ENCODE assay signal across 1 cellular context in the genomic region with DNA sequence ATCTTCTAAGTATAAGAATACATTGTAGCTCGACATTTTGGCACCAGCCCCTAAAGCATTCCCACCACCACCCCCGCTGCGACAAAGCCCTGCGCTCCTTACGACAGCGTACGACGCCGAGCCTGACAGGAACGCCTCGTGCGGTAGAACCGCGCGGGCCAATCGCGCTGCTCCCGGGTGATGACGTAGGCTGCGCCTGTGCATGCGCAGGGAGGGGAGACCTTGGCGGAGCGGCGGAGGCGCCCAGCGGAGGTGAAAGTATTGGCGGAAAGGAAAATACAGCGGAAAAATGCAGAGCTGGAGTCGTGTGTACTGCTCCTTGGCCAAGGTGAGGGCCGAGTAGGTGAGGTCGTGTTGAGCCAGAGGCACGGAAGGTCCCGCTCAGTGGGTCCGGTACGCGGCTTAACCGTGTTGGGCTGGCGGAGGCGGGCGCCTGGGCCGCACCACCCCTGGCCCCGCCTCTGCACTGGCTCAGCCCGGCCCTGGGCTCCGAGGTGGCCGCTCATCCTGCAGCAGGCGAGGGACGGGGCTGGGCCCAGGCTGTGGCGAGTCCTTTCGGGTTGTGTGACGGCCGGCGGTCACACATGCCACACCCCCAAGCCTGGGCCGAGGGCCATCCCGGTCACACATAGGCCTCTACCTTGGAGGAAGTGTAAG.
TF ChIP-seq lines count a peak whose summit lies in the region.

Gene DLD, plus strand, starts transcription at position 222 of the 657 bp plus-strand sequence. Its CDS starts 68 bp downstream, at position 290.

TF ChIP-seq in HepG2, 621 proteins besides CTCF, POLR2A, EP300 and RAD21 (continued from another document and continues in another):
- TF ChIP-seq, protein P1, sequence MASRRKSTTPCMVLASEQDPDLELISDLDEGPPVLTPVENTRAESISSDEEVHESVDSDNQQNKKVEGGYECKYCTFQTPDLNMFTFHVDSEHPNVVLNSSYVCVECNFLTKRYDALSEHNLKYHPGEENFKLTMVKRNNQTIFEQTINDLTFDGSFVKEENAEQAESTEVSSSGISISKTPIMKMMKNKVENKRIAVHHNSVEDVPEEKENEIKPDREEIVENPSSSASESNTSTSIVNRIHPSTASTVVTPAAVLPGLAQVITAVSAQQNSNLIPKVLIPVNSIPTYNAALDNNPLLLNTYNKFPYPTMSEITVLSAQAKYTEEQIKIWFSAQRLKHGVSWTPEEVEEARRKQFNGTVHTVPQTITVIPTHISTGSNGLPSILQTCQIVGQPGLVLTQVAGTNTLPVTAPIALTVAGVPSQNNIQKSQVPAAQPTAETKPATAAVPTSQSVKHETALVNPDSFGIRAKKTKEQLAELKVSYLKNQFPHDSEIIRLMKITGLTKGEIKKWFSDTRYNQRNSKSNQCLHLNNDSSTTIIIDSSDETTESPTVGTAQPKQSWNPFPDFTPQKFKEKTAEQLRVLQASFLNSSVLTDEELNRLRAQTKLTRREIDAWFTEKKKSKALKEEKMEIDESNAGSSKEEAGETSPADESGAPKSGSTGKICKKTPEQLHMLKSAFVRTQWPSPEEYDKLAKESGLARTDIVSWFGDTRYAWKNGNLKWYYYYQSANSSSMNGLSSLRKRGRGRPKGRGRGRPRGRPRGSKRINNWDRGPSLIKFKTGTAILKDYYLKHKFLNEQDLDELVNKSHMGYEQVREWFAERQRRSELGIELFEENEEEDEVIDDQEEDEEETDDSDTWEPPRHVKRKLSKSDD (CRISPR knock-in tag; IDR thresholded peaks at IDR 0.05; ENCODE audit: low read depth): peak; percentile 98
- TF ChIP-seq ZNF335 (CRISPR knock-in tag; IDR thresholded peaks at IDR 0.05) (peak; percentile 60; the same call in 1 of the 2 replicates), ZBTB42 (CRISPR knock-in tag; IDR thresholded peaks at IDR 0.05) (no peak), ZFX (CRISPR knock-in tag; IDR thresholded peaks at IDR 0.05; ENCODE audit: low read depth) (peak; percentile 99), ADNP (CRISPR knock-in tag; IDR thresholded peaks at IDR 0.05) (peak; percentile 54; the same call in 1 of the 2 replicates), GPN1 (CRISPR knock-in tag; IDR thresholded peaks at IDR 0.05; ENCODE audit: borderline replicate concordance) (no peak), ZNF230 (CRISPR knock-in tag; IDR thresholded peaks at IDR 0.05) (peak; percentile 97), ZNF501 (CRISPR knock-in tag; IDR thresholded peaks at IDR 0.05) (peak; percentile 93), ZFYVE20 (CRISPR knock-in tag; IDR thresholded peaks at IDR 0.05; ENCODE audit: borderline replicate concordance, low read depth) (no peak), ZNF737 (CRISPR knock-in tag; IDR thresholded peaks at IDR 0.05; ENCODE audit: borderline replicate concordance) (no peak), FOXO1 (CRISPR knock-in tag; IDR thresholded peaks at IDR 0.05) (peak; percentile 47), DNMT1 (CRISPR knock-in tag; IDR thresholded peaks at IDR 0.05) (peak; percentile 76; the same call in 1 of the 2 replicates), ZNF644 (CRISPR knock-in tag; IDR thresholded peaks at IDR 0.05; ENCODE audit: low read depth) (no peak), FOSL2 (CRISPR knock-in tag; IDR thresholded peaks at IDR 0.05) (no peak; the same call in none of the 2 replicates), PLRG1 (conservative IDR thresholded peaks at IDR 0.05) (no peak), ZNF329 (CRISPR knock-in tag; IDR thresholded peaks at IDR 0.05; ENCODE audit: low read depth) (0 out of 2 replicates have a peak, but pooled peaks have one; percentile 50), NAIF1 (CRISPR knock-in tag; IDR thresholded peaks at IDR 0.05; ENCODE audit: borderline replicate concordance) (peak; percentile 98), SNAPC5 (CRISPR knock-in tag; IDR thresholded peaks at IDR 0.05; ENCODE audit: borderline replicate concordance) (peak; percentile 80; the same call in 1 of the 2 replicates), ZNF20 (CRISPR knock-in tag; IDR thresholded peaks at IDR 0.05) (no peak), ZNF839 (CRISPR knock-in tag; IDR thresholded peaks at IDR 0.05; ENCODE audit: borderline replicate concordance) (no peak), STAT6 (CRISPR knock-in tag; IDR thresholded peaks at IDR 0.05; ENCODE audit: borderline replicate concordance) (peak; percentile 55; the same call in 1 of the 2 replicates), TBX2 (CRISPR knock-in tag; IDR thresholded peaks at IDR 0.05; ENCODE audit: borderline replicate concordance) (peak; percentile 90), E2F2 (CRISPR knock-in tag; IDR thresholded peaks at IDR 0.05; ENCODE audit: borderline replicate concordance) (0 out of 2 replicates have a peak, but pooled peaks have one; percentile 44), HES4 (CRISPR knock-in tag; IDR thresholded peaks at IDR 0.05; ENCODE audit: borderline replicate concordance) (no peak), ZNF343 (CRISPR knock-in tag; IDR thresholded peaks at IDR 0.05) (peak; percentile 80; the same call in 1 of the 2 replicates)
- TF ChIP-seq, protein P2, sequence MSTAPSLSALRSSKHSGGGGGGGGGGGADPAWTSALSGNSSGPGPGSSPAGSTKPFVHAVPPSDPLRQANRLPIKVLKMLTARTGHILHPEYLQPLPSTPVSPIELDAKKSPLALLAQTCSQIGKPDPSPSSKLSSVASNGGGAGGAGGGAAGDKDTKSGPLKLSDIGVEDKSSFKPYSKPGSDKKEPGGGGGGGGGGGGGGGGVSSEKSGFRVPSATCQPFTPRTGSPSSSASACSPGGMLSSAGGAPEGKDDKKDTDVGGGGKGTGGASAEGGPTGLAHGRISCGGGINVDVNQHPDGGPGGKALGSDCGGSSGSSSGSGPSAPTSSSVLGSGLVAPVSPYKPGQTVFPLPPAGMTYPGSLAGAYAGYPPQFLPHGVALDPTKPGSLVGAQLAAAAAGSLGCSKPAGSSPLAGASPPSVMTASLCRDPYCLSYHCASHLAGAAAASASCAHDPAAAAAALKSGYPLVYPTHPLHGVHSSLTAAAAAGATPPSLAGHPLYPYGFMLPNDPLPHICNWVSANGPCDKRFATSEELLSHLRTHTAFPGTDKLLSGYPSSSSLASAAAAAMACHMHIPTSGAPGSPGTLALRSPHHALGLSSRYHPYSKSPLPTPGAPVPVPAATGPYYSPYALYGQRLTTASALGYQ (CRISPR knock-in tag; IDR thresholded peaks at IDR 0.05): no peak
- TF ChIP-seq, protein P3, sequence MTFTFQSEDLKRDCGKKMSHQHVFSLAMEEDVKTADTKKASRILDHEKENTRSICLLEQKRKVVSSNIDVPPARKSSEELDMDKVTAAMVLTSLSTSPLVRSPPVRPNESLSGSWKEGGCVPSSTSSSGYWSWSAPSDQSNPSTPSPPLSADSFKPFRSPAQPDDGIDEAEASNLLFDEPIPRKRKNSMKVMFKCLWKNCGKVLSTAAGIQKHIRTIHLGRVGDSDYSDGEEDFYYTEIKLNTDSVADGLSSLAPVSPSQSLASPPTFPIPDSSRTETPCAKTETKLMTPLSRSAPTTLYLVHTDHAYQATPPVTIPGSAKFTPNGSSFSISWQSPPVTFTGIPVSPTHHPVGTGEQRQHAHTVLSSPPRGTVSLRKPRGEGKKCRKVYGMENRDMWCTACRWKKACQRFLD (CRISPR knock-in tag; IDR thresholded peaks at IDR 0.05; ENCODE audit: borderline replicate concordance): peak; percentile 34; the same call in 1 of the 2 replicates
- TF ChIP-seq, protein P4, sequence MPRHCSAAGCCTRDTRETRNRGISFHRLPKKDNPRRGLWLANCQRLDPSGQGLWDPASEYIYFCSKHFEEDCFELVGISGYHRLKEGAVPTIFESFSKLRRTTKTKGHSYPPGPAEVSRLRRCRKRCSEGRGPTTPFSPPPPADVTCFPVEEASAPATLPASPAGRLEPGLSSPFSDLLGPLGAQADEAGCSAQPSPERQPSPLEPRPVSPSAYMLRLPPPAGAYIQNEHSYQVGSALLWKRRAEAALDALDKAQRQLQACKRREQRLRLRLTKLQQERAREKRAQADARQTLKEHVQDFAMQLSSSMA (CRISPR knock-in tag; IDR thresholded peaks at IDR 0.05): no peak; the same call in 1 of the 2 replicates
- TF ChIP-seq, protein P5, sequence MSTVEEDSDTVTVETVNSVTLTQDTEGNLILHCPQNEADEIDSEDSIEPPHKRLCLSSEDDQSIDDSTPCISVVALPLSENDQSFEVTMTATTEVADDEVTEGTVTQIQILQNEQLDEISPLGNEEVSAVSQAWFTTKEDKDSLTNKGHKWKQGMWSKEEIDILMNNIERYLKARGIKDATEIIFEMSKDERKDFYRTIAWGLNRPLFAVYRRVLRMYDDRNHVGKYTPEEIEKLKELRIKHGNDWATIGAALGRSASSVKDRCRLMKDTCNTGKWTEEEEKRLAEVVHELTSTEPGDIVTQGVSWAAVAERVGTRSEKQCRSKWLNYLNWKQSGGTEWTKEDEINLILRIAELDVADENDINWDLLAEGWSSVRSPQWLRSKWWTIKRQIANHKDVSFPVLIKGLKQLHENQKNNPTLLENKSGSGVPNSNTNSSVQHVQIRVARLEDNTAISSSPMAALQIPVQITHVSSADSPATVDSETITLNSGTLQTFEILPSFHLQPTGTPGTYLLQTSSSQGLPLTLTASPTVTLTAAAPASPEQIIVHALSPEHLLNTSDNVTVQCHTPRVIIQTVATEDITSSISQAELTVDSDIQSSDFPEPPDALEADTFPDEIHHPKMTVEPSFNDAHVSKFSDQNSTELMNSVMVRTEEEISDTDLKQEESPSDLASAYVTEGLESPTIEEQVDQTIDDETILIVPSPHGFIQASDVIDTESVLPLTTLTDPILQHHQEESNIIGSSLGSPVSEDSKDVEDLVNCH (CRISPR knock-in tag; IDR thresholded peaks at IDR 0.05): no peak
- TF ChIP-seq, protein P6, sequence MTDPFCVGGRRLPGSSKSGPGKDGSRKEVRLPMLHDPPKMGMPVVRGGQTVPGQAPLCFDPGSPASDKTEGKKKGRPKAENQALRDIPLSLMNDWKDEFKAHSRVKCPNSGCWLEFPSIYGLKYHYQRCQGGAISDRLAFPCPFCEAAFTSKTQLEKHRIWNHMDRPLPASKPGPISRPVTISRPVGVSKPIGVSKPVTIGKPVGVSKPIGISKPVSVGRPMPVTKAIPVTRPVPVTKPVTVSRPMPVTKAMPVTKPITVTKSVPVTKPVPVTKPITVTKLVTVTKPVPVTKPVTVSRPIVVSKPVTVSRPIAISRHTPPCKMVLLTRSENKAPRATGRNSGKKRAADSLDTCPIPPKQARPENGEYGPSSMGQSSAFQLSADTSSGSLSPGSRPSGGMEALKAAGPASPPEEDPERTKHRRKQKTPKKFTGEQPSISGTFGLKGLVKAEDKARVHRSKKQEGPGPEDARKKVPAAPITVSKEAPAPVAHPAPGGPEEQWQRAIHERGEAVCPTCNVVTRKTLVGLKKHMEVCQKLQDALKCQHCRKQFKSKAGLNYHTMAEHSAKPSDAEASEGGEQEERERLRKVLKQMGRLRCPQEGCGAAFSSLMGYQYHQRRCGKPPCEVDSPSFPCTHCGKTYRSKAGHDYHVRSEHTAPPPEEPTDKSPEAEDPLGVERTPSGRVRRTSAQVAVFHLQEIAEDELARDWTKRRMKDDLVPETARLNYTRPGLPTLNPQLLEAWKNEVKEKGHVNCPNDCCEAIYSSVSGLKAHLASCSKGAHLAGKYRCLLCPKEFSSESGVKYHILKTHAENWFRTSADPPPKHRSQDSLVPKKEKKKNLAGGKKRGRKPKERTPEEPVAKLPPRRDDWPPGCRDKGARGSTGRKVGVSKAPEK (CRISPR knock-in tag; IDR thresholded peaks at IDR 0.05; ENCODE audit: borderline replicate concordance): 0 out of 2 replicates have a peak, but pooled peaks have one; percentile 62
- TF ChIP-seq, protein P7, sequence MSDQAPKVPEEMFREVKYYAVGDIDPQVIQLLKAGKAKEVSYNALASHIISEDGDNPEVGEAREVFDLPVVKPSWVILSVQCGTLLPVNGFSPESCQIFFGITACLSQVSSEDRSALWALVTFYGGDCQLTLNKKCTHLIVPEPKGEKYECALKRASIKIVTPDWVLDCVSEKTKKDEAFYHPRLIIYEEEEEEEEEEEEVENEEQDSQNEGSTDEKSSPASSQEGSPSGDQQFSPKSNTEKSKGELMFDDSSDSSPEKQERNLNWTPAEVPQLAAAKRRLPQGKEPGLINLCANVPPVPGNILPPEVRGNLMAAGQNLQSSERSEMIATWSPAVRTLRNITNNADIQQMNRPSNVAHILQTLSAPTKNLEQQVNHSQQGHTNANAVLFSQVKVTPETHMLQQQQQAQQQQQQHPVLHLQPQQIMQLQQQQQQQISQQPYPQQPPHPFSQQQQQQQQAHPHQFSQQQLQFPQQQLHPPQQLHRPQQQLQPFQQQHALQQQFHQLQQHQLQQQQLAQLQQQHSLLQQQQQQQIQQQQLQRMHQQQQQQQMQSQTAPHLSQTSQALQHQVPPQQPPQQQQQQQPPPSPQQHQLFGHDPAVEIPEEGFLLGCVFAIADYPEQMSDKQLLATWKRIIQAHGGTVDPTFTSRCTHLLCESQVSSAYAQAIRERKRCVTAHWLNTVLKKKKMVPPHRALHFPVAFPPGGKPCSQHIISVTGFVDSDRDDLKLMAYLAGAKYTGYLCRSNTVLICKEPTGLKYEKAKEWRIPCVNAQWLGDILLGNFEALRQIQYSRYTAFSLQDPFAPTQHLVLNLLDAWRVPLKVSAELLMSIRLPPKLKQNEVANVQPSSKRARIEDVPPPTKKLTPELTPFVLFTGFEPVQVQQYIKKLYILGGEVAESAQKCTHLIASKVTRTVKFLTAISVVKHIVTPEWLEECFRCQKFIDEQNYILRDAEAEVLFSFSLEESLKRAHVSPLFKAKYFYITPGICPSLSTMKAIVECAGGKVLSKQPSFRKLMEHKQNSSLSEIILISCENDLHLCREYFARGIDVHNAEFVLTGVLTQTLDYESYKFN (CRISPR knock-in tag; conservative IDR thresholded peaks at IDR 0.05): peak; percentile 37; the same call in 1 of the 2 replicates
